In genomic region chr20:44884907-44885391, GRCh38 we compare ENCODE assay signal across 8 cellular contexts. TPM values are rescaled to one million over a fixed set of nuclear protein-coding genes. Genes with fewer than 3 reads are reported as not detected.
DNase-seq lines count a peak whose midpoint lies in the region; ATAC-seq and TF ChIP-seq lines count a peak whose summit lies in the region.

No MANE protein-coding gene starts in this region.

- peaks cover 43% of the 10 kb centered on the region for H3K79me2 ChIP-seq in hepatocyte

- no peaks in the 10 kb centered on the region for H3K9me3 Mint-ChIP-seq in WTC11
- H3K9me3 Mint-ChIP-seq in stimulated activated effector memory CD8-positive, alpha-beta T cell treated with anti-CD3 and anti-CD28 coated beads, Interleukin-12 subunit alpha, Interleukin-12 subunit beta, amount 100 ng/mL, for 72 hours, result no peaks in the 10 kb centered on the region

- TF ChIP-seq CTCF in WTC11 (IDR thresholded peaks at IDR 0.05), result no peak
- no peak for TF ChIP-seq CTCF in hepatocyte (IDR thresholded peaks at IDR 0.05; ENCODE audit: poor library complexity)

- no peak for TF ChIP-seq POLR2A in erythroblast (IDR thresholded peaks at IDR 0.05; ENCODE audit: low read length)

- peaks cover 41% of the 10 kb centered on the region for H4K20me1 ChIP-seq in hepatocyte (ENCODE audit: insufficient read depth, poor library complexity, severe bottlenecking)

- H3K36me3 ChIP-seq in H7 (replicated peaks; ENCODE audit: control insufficient read depth, insufficient read depth, low read length) (no peaks in the 10 kb centered on the region; the same call in 1 of the 2 replicates), hepatocyte (replicated peaks; ENCODE audit: insufficient read depth, low read depth) (no peaks in the 10 kb centered on the region)

- peak overlapping the region; percentile 74 for H3K4me2 ChIP-seq in hepatocyte

- no peak; the same call in none of the 2 replicates for ATAC-seq in WTC11
- no peak for ATAC-seq in stimulated activated effector memory CD8-positive, alpha-beta T cell treated with anti-CD3 and anti-CD28 coated beads, Interleukin-12 subunit alpha, Interleukin-12 subunit beta, amount 100 ng/mL, for 72 hours
- ATAC-seq in GM18502 (IDR thresholded peaks at IDR 0.05; ENCODE audit: poor library complexity, unreplicated experiment), result no peak
- ATAC-seq in GM21390 (IDR thresholded peaks at IDR 0.05; ENCODE audit: unreplicated experiment), result no peak

- peaks cover 45% of the 10 kb centered on the region for H3K4me1 Mint-ChIP-seq in WTC11
- H3K4me1 Mint-ChIP-seq in stimulated activated effector memory CD8-positive, alpha-beta T cell treated with anti-CD3 and anti-CD28 coated beads, Interleukin-12 subunit alpha, Interleukin-12 subunit beta, amount 100 ng/mL, for 72 hours, result peaks cover 48% of the 10 kb centered on the region

- POLR2A ChIA-PET in WTC11 (lab: Charles Lee), result interaction anchor here (0.6 to 1.7 kb wide), 7 partner anchors 10 to 1211 kb away, joined by 3 to 8 read pairs (median 3); partner anchors contain the start of genes PABPC1L and TOMM34

- H3K27ac ChIP-seq in hepatocyte, result peak overlapping the region; percentile 46

- H3K9me2 ChIP-seq in hepatocyte (replicated peaks; ENCODE audit: insufficient read depth), result no peaks in the 10 kb centered on the region

- peaks cover 3% of the 10 kb centered on the region; the same call in 1 of the 2 replicates for H3K27me3 Mint-ChIP-seq in WTC11 (ENCODE audit: low read depth)

- no peaks in the 10 kb centered on the region for H3K36me3 Mint-ChIP-seq in WTC11
- peaks cover 36% of the 10 kb centered on the region for H3K36me3 Mint-ChIP-seq in stimulated activated effector memory CD8-positive, alpha-beta T cell treated with anti-CD3 and anti-CD28 coated beads, Interleukin-12 subunit alpha, Interleukin-12 subunit beta, amount 100 ng/mL, for 72 hours

- H3K4me3 Mint-ChIP-seq in WTC11, result peak overlapping the region; percentile 80
- H3K4me3 Mint-ChIP-seq in stimulated activated effector memory CD8-positive, alpha-beta T cell treated with anti-CD3 and anti-CD28 coated beads, Interleukin-12 subunit alpha, Interleukin-12 subunit beta, amount 100 ng/mL, for 72 hours, result peak overlapping the region; percentile 93

- H3K9me3 ChIP-seq in hepatocyte (ENCODE audit: low read depth), result no peaks in the 10 kb centered on the region

- peak overlapping the region; percentile 91 for H3K27ac Mint-ChIP-seq in WTC11
- H3K27ac Mint-ChIP-seq in stimulated activated effector memory CD8-positive, alpha-beta T cell treated with anti-CD3 and anti-CD28 coated beads, Interleukin-12 subunit alpha, Interleukin-12 subunit beta, amount 100 ng/mL, for 72 hours, result peak overlapping the region; percentile 93

- H3K4me1 ChIP-seq in hepatocyte (ENCODE audit: insufficient read depth), result peaks cover 13% of the 10 kb centered on the region

- H3K27me3 ChIP-seq in H7 (ENCODE audit: control insufficient read depth, insufficient read depth, low read length) (no peaks in the 10 kb centered on the region; the same call in 1 of the 2 replicates), hepatocyte (no peaks in the 10 kb centered on the region)

- CTCF ChIA-PET in WTC11 (lab: Charles Lee), result interaction anchor here (0.7 to 2.6 kb wide), 11 partner anchors 25 to 409 kb away, joined by 3 to 21 read pairs (median 4); partner anchors contain the start of genes PABPC1L and TOMM34

- H2AFZ ChIP-seq in hepatocyte, result peak overlapping the region; percentile 12

- peak overlapping the region; percentile 34 for H3K4me3 ChIP-seq in H7 (ENCODE audit: insufficient read depth, low read depth, low read length)
- peak overlapping the region; percentile 14 for H3K4me3 ChIP-seq in hepatocyte

- 13% methylated on average over 13 of the region's 14 CpGs for WGBS in hepatocyte (ENCODE audit: low lambda C conversion rate, missing lambda C conversion rate)

- no peak for DNase-seq in H7
- no peak for DNase-seq in WTC11 (ENCODE audit: low spot score)
- no peak for DNase-seq in hepatocyte (ENCODE audit: low spot score)
- no peak for DNase-seq in stimulated activated effector memory CD8-positive, alpha-beta T cell treated with anti-CD3 and anti-CD28 coated beads, Interleukin-12 subunit alpha, Interleukin-12 subunit beta, amount 100 ng/mL, for 72 hours (ENCODE audit: low spot score in 2 of 2)
- no peak for DNase-seq in kidney tubule cell (ENCODE audit: low spot score)
- no peak for DNase-seq in erythroblast (lab: John Stamatoyannopoulos, UW)

TF ChIP-seq in WTC11, 78 proteins besides CTCF, POLR2A, EP300 and RAD21:
- TF ChIP-seq PRDM15 (CRISPR knock-in tag; IDR thresholded peaks at IDR 0.05), result peak; percentile 93
- TF ChIP-seq CDX4 (CRISPR knock-in tag; IDR thresholded peaks at IDR 0.05; ENCODE audit: borderline replicate concordance), result no peak
- TF ChIP-seq IRF1 (CRISPR knock-in tag; IDR thresholded peaks at IDR 0.05), result no peak

RNA-seq across cellular contexts. Expression of gene YWHAB, which starts 0.6 kb away (rescaled TPM):
- total RNA-seq in H7 (2014; rRNA removed; shearing (Covaris generic)), result 64.8 and 69.2 TPM in 2 replicates
- total RNA-seq in WTC11 (2021) (177 to 216 TPM (median 183 TPM) in 3 replicates), hepatocyte (86.3 and 89.5 TPM in 2 replicates)
- 163 and 169 TPM in 2 replicates for polyA plus RNA-seq in hepatocyte

RNA-seq across cellular contexts. Expression of gene PABPC1L, which starts 24.9 kb away (rescaled TPM):
- 17.8 and 23.8 TPM in 2 replicates for total RNA-seq in H7 (2014; rRNA removed; shearing (Covaris generic))
- total RNA-seq in WTC11 (2021) (88.3 to 98.2 TPM (median 90.7 TPM) in 3 replicates), hepatocyte (18.0 and 23.5 TPM in 2 replicates)
- 15.6 and 29.6 TPM in 2 replicates for polyA plus RNA-seq in hepatocyte
